ENCODE assay signal across 11 cellular contexts in genomic region chr7:105800442-105800841, GRCh38.
DNase-seq lines count a peak whose midpoint lies in the region; ATAC-seq and TF ChIP-seq lines count a peak whose summit lies in the region.
"Had no signal": no experiment of that assay in that cellular context is flagged by ENCODE, and none has a peak within 500 bp of the region (broad histone marks: within the 10 kb centered on the region; RNA-seq: fewer than 3 reads in every experiment).

No MANE protein-coding gene starts in this region.

- no peaks in the 10 kb centered on the region for H3K36me3 ChIP-seq in transverse colon
- H3K36me3 ChIP-seq in tibial nerve, result no peaks in the 10 kb centered on the region
- H3K36me3 ChIP-seq in MG63, result no peaks in the 10 kb centered on the region
- H3K36me3 ChIP-seq: colonic mucosa had no signal

- peaks cover 37% of the 10 kb centered on the region for H3K4me1 Mint-ChIP-seq in activated naive CD8-positive, alpha-beta T cell (ENCODE audit: low read depth)
- H3K4me1 Mint-ChIP-seq in activated naive CD8-positive, alpha-beta T cell treated with anti-CD3 and anti-CD28 coated beads for 36 hours, result peaks cover 46% of the 10 kb centered on the region
- H3K4me1 Mint-ChIP-seq in effector memory CD8-positive, alpha-beta T cell (ENCODE audit: low read depth in 2 of 2), result peaks cover 19 to 32% of the 10 kb centered on the region in 2 donors

- TF ChIP-seq POLR2A in transverse colon (IDR thresholded peaks at IDR 0.05), result no peak
- TF ChIP-seq POLR2A in tibial nerve (IDR thresholded peaks at IDR 0.05), result no peak

- ATAC-seq in HG03565 (IDR thresholded peaks at IDR 0.05; ENCODE audit: unreplicated experiment), result peak; percentile 44
- ATAC-seq in effector memory CD8-positive, alpha-beta T cell (replicated peaks), result no peak

- H3K4me3 ChIP-seq in transverse colon (no peak overlapping the region), tibial nerve (no peak overlapping the region), MG63 (no peak overlapping the region)
- H3K4me3 ChIP-seq: colonic mucosa had no signal

- in situ Hi-C loops in transverse colon (cut with MboI; ENCODE audit: low pct_ligation_motif_present in 1 of 4, low pct_unique_long_range_greater_than_20kb in 1 of 4, low sequenced_read_pairs in 3 of 4), result no loop called here

- no peaks in the 10 kb centered on the region for H3K27me3 Mint-ChIP-seq in activated naive CD8-positive, alpha-beta T cell
- no peaks in the 10 kb centered on the region for H3K27me3 Mint-ChIP-seq in activated naive CD8-positive, alpha-beta T cell treated with anti-CD3 and anti-CD28 coated beads for 36 hours
- no peaks in the 10 kb centered on the region for H3K27me3 Mint-ChIP-seq in effector memory CD8-positive, alpha-beta T cell

- H3K27ac ChIP-seq in transverse colon (peak overlapping the region; percentile 25 to 68 (median 54)), tibial nerve (no peak overlapping the region)
- H3K27ac ChIP-seq: colonic mucosa had no signal

- H3K27ac Mint-ChIP-seq in activated naive CD8-positive, alpha-beta T cell, result peak overlapping the region; percentile 64
- H3K27ac Mint-ChIP-seq in activated naive CD8-positive, alpha-beta T cell treated with anti-CD3 and anti-CD28 coated beads for 36 hours, result no peak overlapping the region
- peak overlapping the region; percentile 9 to 22 for H3K27ac Mint-ChIP-seq in effector memory CD8-positive, alpha-beta T cell

- peaks cover 2% of the 10 kb centered on the region for H3K36me3 Mint-ChIP-seq in activated naive CD8-positive, alpha-beta T cell
- no peaks in the 10 kb centered on the region for H3K36me3 Mint-ChIP-seq in activated naive CD8-positive, alpha-beta T cell treated with anti-CD3 and anti-CD28 coated beads for 36 hours
- H3K36me3 Mint-ChIP-seq in effector memory CD8-positive, alpha-beta T cell (ENCODE audit: insufficient read depth), result peaks cover 3% of the 10 kb centered on the region

- no peaks in the 10 kb centered on the region for H3K9me3 Mint-ChIP-seq in activated naive CD8-positive, alpha-beta T cell (ENCODE audit: low read depth)
- no peaks in the 10 kb centered on the region for H3K9me3 Mint-ChIP-seq in activated naive CD8-positive, alpha-beta T cell treated with anti-CD3 and anti-CD28 coated beads for 36 hours
- no peaks in the 10 kb centered on the region for H3K9me3 Mint-ChIP-seq in effector memory CD8-positive, alpha-beta T cell

- WGBS in transverse colon (ENCODE audit: low coverage in 1 of 2), 2 donors, result 0 to 64% methylated on average over 1 to 3 of the region's 3 CpGs
- 64 to 71% methylated on average over 3 of the region's 3 CpGs for WGBS in tibial nerve, 2 donors

- intact Hi-C loops in transverse colon (cut with DNase I; ENCODE audit: low total_unique reads), result no loop called here

- H3K27me3 ChIP-seq in transverse colon, result no peaks in the 10 kb centered on the region
- no peaks in the 10 kb centered on the region for H3K27me3 ChIP-seq in tibial nerve
- no peaks in the 10 kb centered on the region for H3K27me3 ChIP-seq in MG63
- H3K27me3 ChIP-seq: colonic mucosa had no signal

- DNase-seq in activated naive CD8-positive, alpha-beta T cell treated with anti-CD3 and anti-CD28 coated beads for 36 hours, result no peak
- no peak for DNase-seq in effector memory CD8-positive, alpha-beta T cell
- DNase-seq in transverse colon (no peak), GM20000 (ENCODE audit: low spot score) (no peak), tibial nerve (ENCODE audit: low spot score in 2 of 2) (no peak), MG63 (no peak)
- DNase-seq: colonic mucosa; NCI-H1694 treated with DMSO at 0.1 percent for 48 hours; NK-92 treated with Interleukin-12 subunit alpha and Interleukin-12 subunit beta, amount 100 ng/mL, for 24 hours had no signal

- peaks cover 0 to 32% (median 12%) of the 10 kb centered on the region in 4 donors for H3K4me1 ChIP-seq in transverse colon
- peaks cover 0 to 21% (median 1%) of the 10 kb centered on the region in 4 donors for H3K4me1 ChIP-seq in tibial nerve
- H3K4me1 ChIP-seq: colonic mucosa had no signal

- H3K4me3 Mint-ChIP-seq in activated naive CD8-positive, alpha-beta T cell, result no peak overlapping the region
- no peak overlapping the region for H3K4me3 Mint-ChIP-seq in activated naive CD8-positive, alpha-beta T cell treated with anti-CD3 and anti-CD28 coated beads for 36 hours
- peak overlapping the region in 1 of 2 donors; percentile 11 for H3K4me3 Mint-ChIP-seq in effector memory CD8-positive, alpha-beta T cell

- TF ChIP-seq CTCF in transverse colon (IDR thresholded peaks at IDR 0.05), result no peak
- no peak for TF ChIP-seq CTCF in GM20000 (IDR thresholded peaks at IDR 0.05; ENCODE audit: extremely low read depth, missing control alignments)
- TF ChIP-seq CTCF in tibial nerve (IDR thresholded peaks at IDR 0.05), result no peak

- no peak for TF ChIP-seq EP300 in transverse colon (IDR thresholded peaks at IDR 0.05; ENCODE audit: low read depth)
- no peak for TF ChIP-seq EP300 in tibial nerve (IDR thresholded peaks at IDR 0.05)

- H3K9me3 ChIP-seq in transverse colon (no peaks in the 10 kb centered on the region), tibial nerve (no peaks in the 10 kb centered on the region), MG63 (no peaks in the 10 kb centered on the region)
- H3K9me3 ChIP-seq: colonic mucosa had no signal

Comparison
In these comparisons a context has a peak if more than half of its experiments do, and no peak if none do; other contexts are left out.
1. H3K27ac ChIP-seq: peak in transverse colon (4 of 4); none in tibial nerve (0 of 4).